Comparison of ENCODE assay signal across 1 cellular context in genomic region chr6:139539852-139540251, GRCh38.
TF ChIP-seq lines count a peak whose summit lies in the region.

No MANE protein-coding gene starts in this region.

TF ChIP-seq in IMR-90, 13 proteins besides CTCF, POLR2A, EP300 and RAD21 (continued from another document):
- TF ChIP-seq ELK1 (IDR thresholded peaks at IDR 0.05; ENCODE audit: borderline replicate concordance, low read depth, low read length) (no peak), SMC3 (IDR thresholded peaks at IDR 0.05; ENCODE audit: low read depth, low read length) (no peak), NFE2L2 (IDR thresholded peaks at IDR 0.05; ENCODE audit: low read depth, low read length) (no peak), CEBPB (IDR thresholded peaks at IDR 0.05; ENCODE audit: low read depth, low read length) (peak; percentile 81), FOS (IDR thresholded peaks at IDR 0.05; ENCODE audit: low read depth, low read length) (peak; percentile 79), CHD1 (IDR thresholded peaks at IDR 0.05; ENCODE audit: low read depth, low read length) (0 out of 2 replicates have a peak, but pooled peaks have one; percentile 13), RFX5 (IDR thresholded peaks at IDR 0.05; ENCODE audit: low read depth, low read length) (no peak), MXI1 (IDR thresholded peaks at IDR 0.05; ENCODE audit: borderline replicate concordance, low read depth, low read length) (no peak)
